ENCODE assay signal across 12 cellular contexts in genomic region chr2:46548103-46548486, GRCh38. TPM values are rescaled to one million over a fixed set of nuclear protein-coding genes. Genes with fewer than 3 reads are reported as not detected.
DNase-seq lines count a peak whose midpoint lies in the region; ATAC-seq, FAIRE-seq and TF ChIP-seq lines count a peak whose summit lies in the region.
"Had no signal": no experiment of that assay in that cellular context is flagged by ENCODE, and none has a peak within 500 bp of the region (broad histone marks: within the 10 kb centered on the region; RNA-seq: fewer than 3 reads in every experiment).

No MANE protein-coding gene starts in this region.

- no peak overlapping the region for H3K4me3 Mint-ChIP-seq in activated CD8-positive, alpha-beta T cell treated with anti-CD3 and anti-CD28 coated beads for 36 hours

- no peaks in the 10 kb centered on the region for H3K9me3 ChIP-seq in Karpas-422 (ENCODE audit: low read length)
- no peaks in the 10 kb centered on the region for H3K9me3 ChIP-seq in GM12878 (replicated peaks; ENCODE audit: control insufficient read depth, insufficient read depth, low read length)

- POLR2A ChIA-PET in GM12878 (lab: Charles Lee): interaction anchor here (1.0 to 7.7 kb wide), 4 partner anchors 17 to 66 kb away, joined by 3 to 91 read pairs (median 6); no protein-coding TSS in a partner anchor
- POLR2A ChIA-PET in activated CD8-positive, alpha-beta T cell treated with anti-CD3 and anti-CD28 coated beads for 36 hours (lab: Charles Lee): interaction anchor here (0.8 kb wide), 1 partner anchor 24 kb away, joined by 3 read pairs; no protein-coding TSS in a partner anchor

- DNase-seq in Karpas-422: no peak
- DNase-seq in GM12878 (ENCODE audit: low read depth, low spot score): no peak
- DNase-seq in medulla oblongata (ENCODE audit: extremely low spot score): peak; percentile 74
- DNase-seq in substantia nigra (lab: John Stamatoyannopoulos, UW): peak in 15 of 49 donors; percentile 16 to 45 (median 27)
- no peak for DNase-seq in activated CD8-positive, alpha-beta memory T cell treated with anti-CD3 and anti-CD28 coated beads, Interleukin-2, amount 50 U/mL, for 4 hours
- no peak for DNase-seq in SW480 (ENCODE audit: low spot score)
- DNase-seq in activated CD8-positive, alpha-beta T cell treated with anti-CD3 and anti-CD28 coated beads for 36 hours: no peak
- no peak for DNase-seq in NCI-H1417 (lab: John Stamatoyannopoulos, UW)
- DNase-seq: activated CD4-positive, alpha-beta T cell treated with anti-CD3 and anti-CD28 coated beads, Interleukin-2, amount 50 U/mL, for 1 hour; effector CD8-positive, alpha-beta T cell; stimulated activated CD4-positive, alpha-beta T cell treated with anti-CD3 and anti-CD28 coated beads, Interleukin-15, amount 100 ng/mL, for 24 hours had no signal

- H4K20me1 ChIP-seq in Karpas-422 (ENCODE audit: insufficient read depth, low read depth, low read length): peaks cover 38% of the 10 kb centered on the region
- H4K20me1 ChIP-seq in GM12878 (ENCODE audit: control insufficient read depth, insufficient read depth): no peaks in the 10 kb centered on the region

- H3K4me3 ChIP-seq in Karpas-422 (ENCODE audit: low read length): no peak overlapping the region
- H3K4me3 ChIP-seq in GM12878: peak overlapping the region; percentile 36; the same call in 1 of the 2 replicates

- H3K27ac ChIP-seq in Karpas-422 (ENCODE audit: low read length) (no peak overlapping the region), GM12878 (ENCODE audit: control insufficient read depth, insufficient read depth) (peak overlapping the region; percentile 71), substantia nigra (ENCODE audit: low read depth, low read length, poor library complexity, severe bottlenecking) (peak overlapping the region; percentile 58)

- CTCF ChIA-PET in GM12878 (lab: Yijun Ruan, JAX): interaction anchor here (0.8 to 2.0 kb wide), 4 partner anchors 35 to 102 kb away, joined by 3 to 7 read pairs (median 4); no protein-coding TSS in a partner anchor
- CTCF ChIA-PET in activated CD8-positive, alpha-beta T cell treated with anti-CD3 and anti-CD28 coated beads for 36 hours (lab: Charles Lee): interaction anchor here (1.2 kb wide), 1 partner anchor 8 kb away, joined by 5 read pairs; no protein-coding TSS in a partner anchor

- intact Hi-C loops in GM12878 (cut with micrococcal nuclease; ENCODE audit: unreplicated experiment): no loop called here
- intact Hi-C loops in activated CD8-positive, alpha-beta T cell treated with anti-CD3 and anti-CD28 coated beads for 36 hours (cut with micrococcal nuclease): no loop called here

- H3K9me3 Mint-ChIP-seq in activated CD8-positive, alpha-beta T cell treated with anti-CD3 and anti-CD28 coated beads for 36 hours: no peaks in the 10 kb centered on the region
- H3K9me3 Mint-ChIP-seq: activated naive CD4-positive, alpha-beta T cell treated with anti-CD3 and anti-CD28 coated beads, Interleukin-2, amount 50 U/mL, for 72 hours had no signal

- H3K27me3 ChIP-seq in Karpas-422 (ENCODE audit: low read length): no peaks in the 10 kb centered on the region
- H3K27me3 ChIP-seq in GM12878 (replicated peaks in 1 of 2; ENCODE audit: control insufficient read depth in 2 of 2, insufficient read depth in 2 of 2, low read length in 1 of 2): no peaks in the 10 kb centered on the region

- no peaks in the 10 kb centered on the region for H3K9me2 ChIP-seq in Karpas-422 (replicated peaks; ENCODE audit: insufficient read depth, low read length)

- ATAC-seq in GM12878: peak; percentile 20
- ATAC-seq in activated CD8-positive, alpha-beta T cell treated with anti-CD3 and anti-CD28 coated beads for 36 hours: no peak

- H3K4me1 Mint-ChIP-seq in activated CD8-positive, alpha-beta T cell treated with anti-CD3 and anti-CD28 coated beads for 36 hours (ENCODE audit: low read depth): peaks cover 60% of the 10 kb centered on the region

- RAD21 ChIA-PET in GM12878 (lab: Charles Lee; ENCODE audit: unreplicated experiment): interaction anchor here (0.7 to 7.4 kb wide), 6 partner anchors 8 to 58 kb away, joined by 3 to 127 read pairs (median 14); no protein-coding TSS in a partner anchor

- no peaks in the 10 kb centered on the region for H3K27me3 Mint-ChIP-seq in activated CD8-positive, alpha-beta T cell treated with anti-CD3 and anti-CD28 coated beads for 36 hours

- H3K79me2 ChIP-seq in Karpas-422 (ENCODE audit: low read length) (no peaks in the 10 kb centered on the region), GM12878 (ENCODE audit: control insufficient read depth, insufficient read depth, low read length) (peaks cover 61% of the 10 kb centered on the region)

- no peak overlapping the region for H3K27ac Mint-ChIP-seq in activated CD8-positive, alpha-beta T cell treated with anti-CD3 and anti-CD28 coated beads for 36 hours
- H3K27ac Mint-ChIP-seq: activated naive CD4-positive, alpha-beta T cell treated with anti-CD3 and anti-CD28 coated beads, Interleukin-2, amount 50 U/mL, for 72 hours had no signal

- peak overlapping the region; percentile 81 for H3K4me2 ChIP-seq in Karpas-422 (ENCODE audit: low read depth, low read length, poor library complexity, severe bottlenecking)
- H3K4me2 ChIP-seq in GM12878 (ENCODE audit: control insufficient read depth, insufficient read depth): peak overlapping the region; percentile 94

- TF ChIP-seq POLR2A in GM12878 (IDR thresholded peaks at IDR 0.05; ENCODE audit: low read depth, low read length): no peak

- H2AFZ ChIP-seq in Karpas-422 (ENCODE audit: low read length) (no peak overlapping the region), GM12878 (ENCODE audit: control insufficient read depth, low read depth, low read length) (no peak overlapping the region)

- SMC1A ChIA-PET in GM12878 (lab: Charles Lee; ENCODE audit: uncharacterized antibody, unreplicated experiment): interaction anchor here (0.8 to 7.7 kb wide), 10 partner anchors 8 to 310 kb away, joined by 3 to 188 read pairs (median 15); no protein-coding TSS in a partner anchor

- no TSS peak for BruUV-seq in GM12878 (replicated peaks; lab: Mats Ljungman, UMichigan)

- H3K9ac ChIP-seq in Karpas-422 (ENCODE audit: low read length) (no peak overlapping the region), GM12878 (ENCODE audit: control insufficient read depth, insufficient read depth, low read length) (peak overlapping the region; percentile 21; the same call in 1 of the 2 replicates)

- 3% methylated on average over 2 of the region's 2 CpGs for WGBS in GM12878 (ENCODE audit: insufficient coverage, insufficient replicate concordance, low lambda C conversion rate, missing lambda C conversion rate)

- in situ Hi-C loops in GM12878 (cut with MboI): no loop called here

- no peak for TF ChIP-seq CTCF in GM12878 (IDR thresholded peaks at IDR 0.05 in 2 of 3, conservative IDR thresholded peaks at IDR 0.05 in 1 of 3; ENCODE audit: control insufficient read depth in 2 of 3, extremely low read depth in 1 of 3, insufficient read depth in 1 of 3, low read depth in 3 of 3, low read length in 3 of 3)
- no peak for TF ChIP-seq CTCF in activated CD8-positive, alpha-beta T cell treated with anti-CD3 and anti-CD28 coated beads for 36 hours (IDR thresholded peaks at IDR 0.05)

- no peak for TF ChIP-seq RAD21 in GM12878 (IDR thresholded peaks at IDR 0.05; ENCODE audit: insufficient read depth, low read depth, low read length)

- FAIRE-seq in GM12878 (lab: Jason Lieb, UNC): no peak

- no peak for TF ChIP-seq EP300 in GM12878 (IDR thresholded peaks at IDR 0.05; ENCODE audit: borderline replicate concordance in 1 of 2, control insufficient read depth in 1 of 2, low read depth in 2 of 2, low read length in 2 of 2)

- H3K4me1 ChIP-seq in Karpas-422 (ENCODE audit: low read length) (peaks cover 56% of the 10 kb centered on the region), GM12878 (ENCODE audit: control insufficient read depth, insufficient read depth, low read length) (peaks cover 55% of the 10 kb centered on the region)

- no peaks in the 10 kb centered on the region for H3K36me3 ChIP-seq in Karpas-422 (ENCODE audit: insufficient read depth, low read length)
- peaks cover 0 to 4% of the 10 kb centered on the region in 2 experiments; a peak in 3 of 4 replicates for H3K36me3 ChIP-seq in GM12878 (ENCODE audit: control insufficient read depth in 2 of 2, insufficient read depth in 2 of 2, low read length in 1 of 2)

- peaks cover 1% of the 10 kb centered on the region for H3K36me3 Mint-ChIP-seq in activated CD8-positive, alpha-beta T cell treated with anti-CD3 and anti-CD28 coated beads for 36 hours (ENCODE audit: low read depth)
- H3K36me3 Mint-ChIP-seq: activated naive CD4-positive, alpha-beta T cell treated with anti-CD3 and anti-CD28 coated beads, Interleukin-2, amount 50 U/mL, for 72 hours had no signal

RNA-seq across cellular contexts. Expression of gene ATP6V1E2, which starts 5.7 kb away (rescaled TPM):
- 1.8 and 2.5 TPM in 2 replicates for total RNA-seq in Karpas-422 (2014; rRNA removed; shearing (Covaris generic); ENCODE audit: low replicate concordance)
- 14.5 and 16.0 TPM in 2 replicates for total RNA-seq in GM12878 (2013; cell fraction: nucleolus; rRNA removed)
- 7.5 and 8.8 TPM in 2 replicates for total RNA-seq in GM12878 (2014; rRNA removed)
- total RNA-seq in GM12878 (2014; rRNA removed; fragmentation: Illumina TruSeq; extraction: Trizol): 7.9 and 8.3 TPM in 2 replicates
- total RNA-seq in GM12878 (2021): 6.8 and 8.9 TPM in 2 replicates
- polyA plus RNA-seq in GM12878 (2011; ENCODE audit: low read depth): 5.3 TPM
- 8.2 and 9.4 TPM in 2 replicates for polyA plus RNA-seq in GM12878 (2011; rRNA removed)
- polyA plus RNA-seq in GM12878 (2011; cell fraction: cytosol; rRNA removed): 8.1 and 8.3 TPM in 2 replicates
- 9.7 and 10.9 TPM in 2 replicates for polyA plus RNA-seq in GM12878 (2011; cell fraction: nucleus; rRNA removed)
- polyA plus RNA-seq in GM12878 (2012): 7.6 and 9.1 TPM in 2 replicates
- 8.6 and 9.0 TPM in 2 replicates for polyA plus RNA-seq in GM12878 (2014; fragmentation: Illumina TruSeq; extraction: Trizol)
- 1 to 10 TPM; 2.7 to 3.9 TPM for polyA plus RNA-seq in GM12878 (2014; fragmentation: Nextera tagmentation; extraction: Ambion mirVana)
- 5.9 and 6.4 TPM in 2 replicates for polyA plus RNA-seq in GM12878 (2014; rRNA removed)
- 1 to 10 TPM; 5.4 to 6.7 TPM for polyA plus RNA-seq in GM12878 (2016; fragmentation: Nextera tagmentation; extraction: Ambion mirVana)
- 8.4 and 9.1 TPM in 2 replicates for polyA minus RNA-seq in GM12878 (2011; rRNA and poly(A)+ RNA removed)
- 4.2 and 6.7 TPM in 2 replicates for polyA minus RNA-seq in GM12878 (2011; cell fraction: cytosol; rRNA and poly(A)+ RNA removed)
- polyA minus RNA-seq in GM12878 (2011; cell fraction: nucleus; rRNA and poly(A)+ RNA removed): 6.5 and 9.8 TPM in 2 replicates
- total RNA-seq in activated CD8-positive, alpha-beta T cell treated with anti-CD3 and anti-CD28 coated beads for 36 hours: 1 to 10 TPM; 6.3 to 6.8 TPM

RNA-seq across cellular contexts. Expression of gene RHOQ, which starts 5.8 kb away (rescaled TPM):
- 13.9 and 15.8 TPM in 2 replicates for total RNA-seq in Karpas-422 (2014; rRNA removed; shearing (Covaris generic); ENCODE audit: low replicate concordance)
- total RNA-seq in GM12878 (2013; cell fraction: nucleolus; rRNA removed): 132 and 135 TPM in 2 replicates
- total RNA-seq in GM12878 (2014; rRNA removed) (23.6 and 26.9 TPM in 2 replicates), GM12878 (2014; rRNA removed; fragmentation: Illumina TruSeq; extraction: Trizol) (30.9 and 32.2 TPM in 2 replicates), GM12878 (2021) (25.6 and 28.3 TPM in 2 replicates)
- 26.9 TPM for polyA plus RNA-seq in GM12878 (2011; ENCODE audit: low read depth)
- polyA plus RNA-seq in GM12878 (2011; rRNA removed) (79.6 and 87.5 TPM in 2 replicates), GM12878 (2014; fragmentation: Illumina TruSeq; extraction: Trizol) (39.3 and 43.3 TPM in 2 replicates), GM12878 (2014; fragmentation: Nextera tagmentation; extraction: Ambion mirVana) (10 to 100 TPM; 11.7 to 12.2 TPM), GM12878 (2014; rRNA removed) (24.0 and 25.7 TPM in 2 replicates), GM12878 (2016; fragmentation: Nextera tagmentation; extraction: Ambion mirVana) (1 to 10 TPM; 4.6 to 6.0 TPM)
- 38.2 and 51.3 TPM in 2 replicates for polyA plus RNA-seq in GM12878 (2011; cell fraction: cytosol; rRNA removed)
- 113 and 146 TPM in 2 replicates for polyA plus RNA-seq in GM12878 (2011; cell fraction: nucleus; rRNA removed)
- 48.1 and 55.1 TPM in 2 replicates for polyA plus RNA-seq in GM12878 (2012)
- 45.8 and 52.7 TPM in 2 replicates for polyA minus RNA-seq in GM12878 (2011; rRNA and poly(A)+ RNA removed)
- 14.4 and 17.3 TPM in 2 replicates for polyA minus RNA-seq in GM12878 (2011; cell fraction: cytosol; rRNA and poly(A)+ RNA removed)
- polyA minus RNA-seq in GM12878 (2011; cell fraction: nucleus; rRNA and poly(A)+ RNA removed): 60.0 and 84.1 TPM in 2 replicates
- 10 to 100 TPM; 14.0 to 15.0 TPM for total RNA-seq in activated CD8-positive, alpha-beta T cell treated with anti-CD3 and anti-CD28 coated beads for 36 hours
